ENCODE assay signal across 1 cellular context in genomic region chr6:11952291-11952690, GRCh38.
TF ChIP-seq lines count a peak whose summit lies in the region.

No MANE protein-coding gene starts in this region.

TF ChIP-seq in K562, 482 proteins besides CTCF, POLR2A, EP300 and RAD21 (continued from another document):
- no peak for TF ChIP-seq ZBTB40 (IDR thresholded peaks at IDR 0.05)
- no peak for TF ChIP-seq ZBTB40 (CRISPR knock-in tag; IDR thresholded peaks at IDR 0.05)
- no peak for TF ChIP-seq MEF2A (IDR thresholded peaks at IDR 0.05; ENCODE audit: control insufficient read depth, low read depth, low read length)
- no peak for TF ChIP-seq SMAD1 (IDR thresholded peaks at IDR 0.05; ENCODE audit: low read depth, low read length, partially characterized antibody)
- TF ChIP-seq PTBP1 (IDR thresholded peaks at IDR 0.05; ENCODE audit: low read depth, low read length), result no peak
- TF ChIP-seq SIN3B (IDR thresholded peaks at IDR 0.05; ENCODE audit: low read depth), result no peak
- TF ChIP-seq CREB3 (tag; conservative IDR thresholded peaks at IDR 0.05; ENCODE audit: low read depth), result no peak
TF ChIP-seq in K562: peak in this region for 0.
